ENCODE assay signal across 17 cellular contexts in genomic region chr7:147593271-147594057, GRCh38.
"Had no signal": no experiment of that assay in that cellular context is flagged by ENCODE, and none has a peak within 500 bp of the region (broad histone marks: within the 10 kb centered on the region; RNA-seq: fewer than 3 reads in every experiment).

No MANE protein-coding gene starts in this region.

- DNase-seq: naive thymus-derived CD8-positive, alpha-beta T cell; nephron progenitor cell; nucleus accumbens; psoas muscle; right cardiac atrium; right lobe of liver; sigmoid colon; small intestine; stimulated activated CD4-positive, alpha-beta T cell treated with anti-CD3 and anti-CD28 coated beads, Interleukin-15, amount 100 ng/mL, for 24 hours; stimulated activated CD4-positive, alpha-beta T cell treated with anti-CD3 and anti-CD28 coated beads, Interleukin-2, amount 100 ng/mL, for 24 hours; stimulated activated CD4-positive, alpha-beta T cell treated with anti-CD3 and anti-CD28 coated beads, Interleukin-2, amount 100 ng/mL, for 48 hours; stimulated activated CD4-positive, alpha-beta T cell treated with anti-CD3 and anti-CD28 coated beads, Interleukin-4, amount 100 ng/mL, for 24 hours; stimulated activated naive B cell treated with anti-CD40 and anti-IgM and Interleukin-4, amounts not matched to agents 10 μg/mL and 1 μg/mL and 100 μg/mL, for 72 hours; stimulated activated naive CD4-positive, alpha-beta T cell treated with Interleukin-2 at 50 U/mL for 16 hours; stomach; thyroid gland; trophoblast cell had no signal
